24 cellular contexts compared by ENCODE assay signal in genomic region chr15:91651251-91651650, GRCh38.
"Had no signal": no experiment of that assay in that cellular context is flagged by ENCODE, and none has a peak within 500 bp of the region (broad histone marks: within the 10 kb centered on the region; RNA-seq: fewer than 3 reads in every experiment).

No MANE protein-coding gene starts in this region.

- H3K36me3 ChIP-seq: left lung, lower lobe of right lung, neural progenitor cell, neutrophil, spleen, tibial nerve, uterus had no signal

- H3K9me3 ChIP-seq: left lung, lower lobe of right lung, neutrophil, uterus had no signal

- H3K4me3 ChIP-seq: left lung, lower lobe of right lung, neural progenitor cell, skin epidermis, spleen, tibial nerve, uterus had no signal

- FAIRE-seq: keratinocyte had no signal

- ATAC-seq: left colon; left lung; lower lobe of right lung; naive thymus-derived CD8-positive, alpha-beta T cell; right cardiac atrium; sciatic nerve; stimulated activated memory B cell treated with anti-CD40 and anti-IgM and Interleukin-4, amounts not matched to agents 10 μg/mL and 1 μg/mL and 100 μg/mL, for 72 hours; stimulated activated naive CD8-positive, alpha-beta T cell treated with anti-CD3 and anti-CD28 coated beads, Interleukin-15, amount 100 ng/mL, for 72 hours had no signal

- H2AFZ ChIP-seq: neural progenitor cell had no signal

- H3K9ac ChIP-seq: neural progenitor cell had no signal

- H3K27me3 ChIP-seq: neural progenitor cell, uterus had no signal

- DNase-seq: hippocampal formation; left colon; left lung; lower lobe of right lung; mammary epithelial cell; mesenchymal stem cell; naive thymus-derived CD8-positive, alpha-beta T cell; occipital lobe; retina; right cardiac atrium; spleen; stimulated activated CD4-positive, alpha-beta T cell treated with anti-CD3 and anti-CD28 coated beads, Interleukin-4, amount 100 ng/mL, for 4 hours; stimulated activated CD8-positive, alpha-beta memory T cell treated with anti-CD3 and anti-CD28 coated beads, Interleukin-4, amount 100 ng/mL, for 48 hours; stimulated activated naive CD4-positive, alpha-beta T cell treated with Interleukin-2 at 50 U/mL for 16 hours; stimulated activated naive CD8-positive, alpha-beta T cell treated with anti-CD3 and anti-CD28 coated beads, Interleukin-15, amount 100 ng/mL, for 72 hours; substantia nigra; uterus had no signal

- H3K27ac ChIP-seq: left lung, lower lobe of right lung, neural progenitor cell, neutrophil, skin epidermis, spleen, tibial nerve, uterus had no signal

- H3K4me2 ChIP-seq: neural progenitor cell had no signal
